In the genomic region with DNA sequence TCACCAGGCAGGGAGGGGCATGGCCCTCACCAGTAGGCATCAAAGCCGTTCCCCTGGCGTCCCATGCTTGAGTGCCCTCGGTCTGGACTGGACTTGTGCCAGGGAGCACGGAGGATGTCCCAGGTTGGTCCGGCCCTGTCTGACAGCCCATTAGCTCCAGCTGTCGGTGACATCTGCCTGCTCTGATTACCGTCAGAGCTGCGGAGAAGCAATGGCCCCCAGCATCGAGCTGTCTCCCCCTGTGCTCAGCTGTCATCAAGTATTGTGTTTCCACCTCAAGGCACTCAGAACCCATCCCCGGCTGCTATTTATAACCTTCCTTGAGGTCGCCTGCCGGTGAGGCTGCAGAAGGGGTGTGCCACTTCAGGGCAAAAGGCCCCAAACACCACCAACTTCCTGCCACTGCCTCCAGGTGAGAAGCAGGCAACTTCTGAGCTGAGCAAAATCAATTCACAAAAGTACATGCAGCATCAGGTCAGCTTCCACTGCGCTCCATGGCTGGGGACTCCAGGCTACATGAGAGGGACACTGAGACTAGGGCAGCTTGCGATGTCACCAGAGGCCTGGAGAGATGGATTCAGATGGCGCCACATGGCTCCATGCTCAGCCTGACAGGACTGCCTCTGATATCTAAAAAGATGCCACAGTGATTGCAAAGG, we compare ENCODE assay signal across 10 cellular contexts.
A peak's percentile ranks its signal among the peaks of the same experiment; 100 is the strongest.
DNase-seq lines count a peak whose midpoint lies in the region; ATAC-seq, FAIRE-seq and TF ChIP-seq lines count a peak whose summit lies in the region.
"Had no signal": no experiment of that assay in that cellular context is flagged by ENCODE, and none has a peak within 500 bp of the region (broad histone marks: within the 10 kb centered on the region; RNA-seq: fewer than 3 reads in every experiment).

No MANE protein-coding gene starts in this region.

- intact Hi-C loops in HepG2 (cut with micrococcal nuclease; ENCODE audit: unreplicated experiment), result no loop called here

- no peak for TF ChIP-seq POLR2A in HepG2 (IDR thresholded peaks at IDR 0.05; ENCODE audit: insufficient read depth in 1 of 2, low read depth in 2 of 2, low read length in 2 of 2)

- no peaks in the 10 kb centered on the region for H3K9me3 Mint-ChIP-seq in naive thymus-derived CD8-positive, alpha-beta T cell

- no peak overlapping the region for H3K4me3 ChIP-seq in HepG2 (replicated peaks in 1 of 3; ENCODE audit: insufficient read depth in 1 of 3, low read depth in 2 of 3, low read length in 3 of 3)

- no peak overlapping the region for H3K9ac ChIP-seq in HepG2 (ENCODE audit: insufficient read depth, low read depth, low read length)

- TF ChIP-seq CTCF in HepG2 (CRISPR knock-in tag; IDR thresholded peaks at IDR 0.05), result no peak

- CTCF ChIA-PET in HepG2 (lab: Yijun Ruan, JAX; ENCODE audit: low intra/inter-chr PET ratio, low total read pairs), result no interaction called here

- 65% methylated on average over 12 of the region's 15 CpGs for WGBS in HepG2 (ENCODE audit: low lambda C conversion rate)

- peaks cover 9% of the 10 kb centered on the region for H3K4me1 ChIP-seq in HepG2 (ENCODE audit: insufficient read depth, low read length)

- peak overlapping the region; percentile 43 to 79 (median 71) for H3K4me3 Mint-ChIP-seq in naive thymus-derived CD8-positive, alpha-beta T cell

- DNase-seq in RPMI8226 (peak; percentile 95), HepG2 (ENCODE audit: low spot score) (no peak), NCI-H2196 (lab: John Stamatoyannopoulos, UW; ENCODE audit: unreplicated experiment) (no peak)
- DNase-seq in naive thymus-derived CD8-positive, alpha-beta T cell, result peak; percentile 29 to 86 (median 66)
- DNase-seq: activated CD4-positive, CD25-positive, alpha-beta regulatory T cell had no signal

- ATAC-seq in GM18867 (IDR thresholded peaks at IDR 0.05; ENCODE audit: unreplicated experiment), result peak; percentile 40
- ATAC-seq in HG02798 (IDR thresholded peaks at IDR 0.05; ENCODE audit: poor library complexity, unreplicated experiment), result peak; percentile 27
- ATAC-seq in naive thymus-derived CD8-positive, alpha-beta T cell, result peak; percentile 95 to 97
- ATAC-seq in HepG2, result no peak
- ATAC-seq in HG03442 (IDR thresholded peaks at IDR 0.05; ENCODE audit: unreplicated experiment), result no peak
- ATAC-seq in HG03095 (IDR thresholded peaks at IDR 0.05; ENCODE audit: unreplicated experiment), result no peak

- H3K36me3 ChIP-seq in HepG2 (replicated peaks in 1 of 2; ENCODE audit: control insufficient read depth in 1 of 2, insufficient read depth in 2 of 2, low read length in 2 of 2), result no peaks in the 10 kb centered on the region

- H3K27me3 Mint-ChIP-seq in naive thymus-derived CD8-positive, alpha-beta T cell, result no peaks in the 10 kb centered on the region

- POLR2A ChIA-PET in naive thymus-derived CD8-positive, alpha-beta T cell (lab: Charles Lee), result interaction anchor here (0.6 kb wide), 2 partner anchors 201 to 1093 kb away, joined by 3 to 5 read pairs; no protein-coding TSS in a partner anchor
- POLR2A ChIA-PET in HepG2 (lab: Yijun Ruan, JAX), result no interaction called here

- no TSS peak for BruUV-seq in HepG2 (replicated peaks; lab: Mats Ljungman, UMichigan)

- no peaks in the 10 kb centered on the region for H3K9me3 ChIP-seq in HepG2 (ENCODE audit: low read length)

- in situ Hi-C loops in HepG2 (cut with HindIII; ENCODE audit: extremely low pct_ligation_motif_present, low pct_unique_long_range_greater_than_20kb), result no loop called here

- H3K27ac ChIP-seq in HepG2 (ENCODE audit: extremely low read length, insufficient read depth, low read length), result no peak overlapping the region

- H4K20me1 ChIP-seq in HepG2 (ENCODE audit: insufficient read depth, low read length), result no peaks in the 10 kb centered on the region

- peak overlapping the region; percentile 69 to 96 (median 89) for H3K27ac Mint-ChIP-seq in naive thymus-derived CD8-positive, alpha-beta T cell

- H3K4me2 ChIP-seq in HepG2 (ENCODE audit: low read depth, low read length), result no peak overlapping the region

- TF ChIP-seq EP300 in HepG2 (IDR thresholded peaks at IDR 0.05; ENCODE audit: low read depth in 2 of 2, low read length in 2 of 2), result no peak
- no peak for TF ChIP-seq EP300 in HepG2 (CRISPR knock-in tag; IDR thresholded peaks at IDR 0.05; ENCODE audit: borderline replicate concordance)

- no peaks in the 10 kb centered on the region for H3K36me3 Mint-ChIP-seq in naive thymus-derived CD8-positive, alpha-beta T cell

- TF ChIP-seq RAD21 in HepG2 (CRISPR knock-in tag; IDR thresholded peaks at IDR 0.05), result no peak

- no peak for FAIRE-seq in HepG2 (lab: Jason Lieb, UNC)
- FAIRE-seq: endometrium had no signal

- H2AFZ ChIP-seq in HepG2 (ENCODE audit: low read length), result no peak overlapping the region

- H3K27me3 ChIP-seq in HepG2 (ENCODE audit: control insufficient read depth in 1 of 2, insufficient read depth in 2 of 2, low read length in 2 of 2), result peaks cover 0 to 2% of the 10 kb centered on the region in 2 experiments; a peak in 2 of 5 replicates

- H3K79me2 ChIP-seq in HepG2 (ENCODE audit: insufficient read depth, low read length), result no peaks in the 10 kb centered on the region

- H3K4me1 Mint-ChIP-seq in naive thymus-derived CD8-positive, alpha-beta T cell, result peaks cover 42 to 77% (median 64%) of the 10 kb centered on the region in 4 donors

TF ChIP-seq in HepG2, 621 proteins besides CTCF, POLR2A, EP300 and RAD21 (continues in another document):
- TF ChIP-seq BRCA1 (CRISPR knock-in tag; IDR thresholded peaks at IDR 0.05) (no peak), THAP11 (CRISPR knock-in tag; IDR thresholded peaks at IDR 0.05) (no peak), TMF1 (CRISPR knock-in tag; IDR thresholded peaks at IDR 0.05; ENCODE audit: low read depth) (no peak), ZBTB8A (CRISPR knock-in tag; IDR thresholded peaks at IDR 0.05; ENCODE audit: borderline replicate concordance, low read depth) (no peak), POLR2G (IDR thresholded peaks at IDR 0.05; ENCODE audit: low read depth, low read length) (no peak)
- TF ChIP-seq, protein P1, sequence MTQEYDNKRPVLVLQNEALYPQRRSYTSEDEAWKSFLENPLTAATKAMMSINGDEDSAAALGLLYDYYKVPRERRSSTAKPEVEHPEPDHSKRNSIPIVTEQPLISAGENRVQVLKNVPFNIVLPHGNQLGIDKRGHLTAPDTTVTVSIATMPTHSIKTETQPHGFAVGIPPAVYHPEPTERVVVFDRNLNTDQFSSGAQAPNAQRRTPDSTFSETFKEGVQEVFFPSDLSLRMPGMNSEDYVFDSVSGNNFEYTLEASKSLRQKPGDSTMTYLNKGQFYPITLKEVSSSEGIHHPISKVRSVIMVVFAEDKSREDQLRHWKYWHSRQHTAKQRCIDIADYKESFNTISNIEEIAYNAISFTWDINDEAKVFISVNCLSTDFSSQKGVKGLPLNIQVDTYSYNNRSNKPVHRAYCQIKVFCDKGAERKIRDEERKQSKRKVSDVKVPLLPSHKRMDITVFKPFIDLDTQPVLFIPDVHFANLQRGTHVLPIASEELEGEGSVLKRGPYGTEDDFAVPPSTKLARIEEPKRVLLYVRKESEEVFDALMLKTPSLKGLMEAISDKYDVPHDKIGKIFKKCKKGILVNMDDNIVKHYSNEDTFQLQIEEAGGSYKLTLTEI (CRISPR knock-in tag; conservative IDR thresholded peaks at IDR 0.05), result no peak
- TF ChIP-seq, protein P2, sequence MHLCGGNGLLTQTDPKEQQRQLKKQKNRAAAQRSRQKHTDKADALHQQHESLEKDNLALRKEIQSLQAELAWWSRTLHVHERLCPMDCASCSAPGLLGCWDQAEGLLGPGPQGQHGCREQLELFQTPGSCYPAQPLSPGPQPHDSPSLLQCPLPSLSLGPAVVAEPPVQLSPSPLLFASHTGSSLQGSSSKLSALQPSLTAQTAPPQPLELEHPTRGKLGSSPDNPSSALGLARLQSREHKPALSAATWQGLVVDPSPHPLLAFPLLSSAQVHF (CRISPR knock-in tag; IDR thresholded peaks at IDR 0.05), result no peak
- TF ChIP-seq, protein P3, sequence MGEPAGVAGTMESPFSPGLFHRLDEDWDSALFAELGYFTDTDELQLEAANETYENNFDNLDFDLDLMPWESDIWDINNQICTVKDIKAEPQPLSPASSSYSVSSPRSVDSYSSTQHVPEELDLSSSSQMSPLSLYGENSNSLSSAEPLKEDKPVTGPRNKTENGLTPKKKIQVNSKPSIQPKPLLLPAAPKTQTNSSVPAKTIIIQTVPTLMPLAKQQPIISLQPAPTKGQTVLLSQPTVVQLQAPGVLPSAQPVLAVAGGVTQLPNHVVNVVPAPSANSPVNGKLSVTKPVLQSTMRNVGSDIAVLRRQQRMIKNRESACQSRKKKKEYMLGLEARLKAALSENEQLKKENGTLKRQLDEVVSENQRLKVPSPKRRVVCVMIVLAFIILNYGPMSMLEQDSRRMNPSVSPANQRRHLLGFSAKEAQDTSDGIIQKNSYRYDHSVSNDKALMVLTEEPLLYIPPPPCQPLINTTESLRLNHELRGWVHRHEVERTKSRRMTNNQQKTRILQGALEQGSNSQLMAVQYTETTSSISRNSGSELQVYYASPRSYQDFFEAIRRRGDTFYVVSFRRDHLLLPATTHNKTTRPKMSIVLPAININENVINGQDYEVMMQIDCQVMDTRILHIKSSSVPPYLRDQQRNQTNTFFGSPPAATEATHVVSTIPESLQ (CRISPR knock-in tag; conservative IDR thresholded peaks at IDR 0.05), result no peak
- TF ChIP-seq, protein P4, sequence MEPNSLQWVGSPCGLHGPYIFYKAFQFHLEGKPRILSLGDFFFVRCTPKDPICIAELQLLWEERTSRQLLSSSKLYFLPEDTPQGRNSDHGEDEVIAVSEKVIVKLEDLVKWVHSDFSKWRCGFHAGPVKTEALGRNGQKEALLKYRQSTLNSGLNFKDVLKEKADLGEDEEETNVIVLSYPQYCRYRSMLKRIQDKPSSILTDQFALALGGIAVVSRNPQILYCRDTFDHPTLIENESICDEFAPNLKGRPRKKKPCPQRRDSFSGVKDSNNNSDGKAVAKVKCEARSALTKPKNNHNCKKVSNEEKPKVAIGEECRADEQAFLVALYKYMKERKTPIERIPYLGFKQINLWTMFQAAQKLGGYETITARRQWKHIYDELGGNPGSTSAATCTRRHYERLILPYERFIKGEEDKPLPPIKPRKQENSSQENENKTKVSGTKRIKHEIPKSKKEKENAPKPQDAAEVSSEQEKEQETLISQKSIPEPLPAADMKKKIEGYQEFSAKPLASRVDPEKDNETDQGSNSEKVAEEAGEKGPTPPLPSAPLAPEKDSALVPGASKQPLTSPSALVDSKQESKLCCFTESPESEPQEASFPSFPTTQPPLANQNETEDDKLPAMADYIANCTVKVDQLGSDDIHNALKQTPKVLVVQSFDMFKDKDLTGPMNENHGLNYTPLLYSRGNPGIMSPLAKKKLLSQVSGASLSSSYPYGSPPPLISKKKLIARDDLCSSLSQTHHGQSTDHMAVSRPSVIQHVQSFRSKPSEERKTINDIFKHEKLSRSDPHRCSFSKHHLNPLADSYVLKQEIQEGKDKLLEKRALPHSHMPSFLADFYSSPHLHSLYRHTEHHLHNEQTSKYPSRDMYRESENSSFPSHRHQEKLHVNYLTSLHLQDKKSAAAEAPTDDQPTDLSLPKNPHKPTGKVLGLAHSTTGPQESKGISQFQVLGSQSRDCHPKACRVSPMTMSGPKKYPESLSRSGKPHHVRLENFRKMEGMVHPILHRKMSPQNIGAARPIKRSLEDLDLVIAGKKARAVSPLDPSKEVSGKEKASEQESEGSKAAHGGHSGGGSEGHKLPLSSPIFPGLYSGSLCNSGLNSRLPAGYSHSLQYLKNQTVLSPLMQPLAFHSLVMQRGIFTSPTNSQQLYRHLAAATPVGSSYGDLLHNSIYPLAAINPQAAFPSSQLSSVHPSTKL (CRISPR knock-in tag; IDR thresholded peaks at IDR 0.05), result no peak

Comparison
In these comparisons a context has a peak if more than half of its experiments do, and no peak if none do; other contexts are left out.
1. ATAC-seq: peak in GM18867 (single experiment), HG02798 (single experiment) and naive thymus-derived CD8-positive, alpha-beta T cell (2 of 2); none in HepG2 (single experiment), HG03442 (single experiment) and HG03095 (single experiment).
2. DNase-seq: peak in RPMI8226 (single experiment) and naive thymus-derived CD8-positive, alpha-beta T cell (10 of 10); none in HepG2 (single experiment) and NCI-H2196 (single experiment).